Comparison of ENCODE assay signal across 8 cellular contexts in the genomic region with DNA sequence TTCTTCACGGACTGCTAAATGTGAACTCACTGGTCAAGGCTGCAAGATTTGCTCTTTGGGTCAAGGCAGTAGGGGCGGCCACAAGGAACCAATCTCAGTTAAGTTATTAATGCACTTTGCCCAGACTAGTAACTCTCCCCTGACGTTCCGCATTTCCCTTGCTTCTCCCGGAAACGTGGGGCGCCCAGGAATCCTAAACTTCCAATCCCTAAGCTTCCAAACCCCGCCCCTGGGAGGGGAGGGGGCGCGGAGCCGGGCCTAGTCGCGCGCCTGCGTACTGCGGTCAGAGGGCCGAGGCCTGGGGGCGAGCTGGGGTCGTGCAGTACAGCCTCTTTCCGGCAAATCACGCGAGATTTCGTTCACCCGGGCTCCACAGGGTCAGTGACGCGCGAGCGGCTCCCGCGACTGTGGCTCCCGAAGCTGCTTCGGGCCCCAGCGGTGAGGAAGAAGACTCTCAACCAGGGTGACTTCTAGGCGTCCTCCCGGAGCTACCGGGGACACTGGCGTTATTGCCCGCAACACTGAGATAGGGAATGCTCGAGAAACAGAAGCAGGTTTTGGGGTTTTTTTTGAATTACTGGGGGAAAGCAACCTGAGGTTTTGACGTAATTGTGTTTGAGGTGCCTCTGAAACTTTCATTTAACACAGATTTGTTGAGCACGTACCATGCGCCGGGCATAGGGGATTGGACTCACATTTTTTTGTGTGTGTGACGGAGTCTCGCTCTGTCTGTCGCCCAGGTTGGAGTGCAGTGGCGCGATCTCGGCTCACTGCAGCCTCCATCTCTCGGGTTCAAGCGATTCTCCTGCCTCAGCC. TPM values are rescaled to one million over a fixed set of nuclear protein-coding genes. Genes with fewer than 3 reads are reported as not detected.
DNase-seq lines count a peak whose midpoint lies in the region; ATAC-seq and TF ChIP-seq lines count a peak whose summit lies in the region.

Gene PTGR2 (plus strand): TSS at position 265 of the 816 bp plus-strand sequence. CDS start 7,032 bp downstream, outside the sequence.

- peak within 1 kb of the TSS; percentile 28 to 59 for H3K4me3 ChIP-seq in DND-41 (ENCODE audit: low read depth in 1 of 2, low read length in 2 of 2)

- H3K4me1 Mint-ChIP-seq in natural killer cell, result peaks cover 20 to 21% of the 10 kb centered on the region in 2 donors

- H4K20me1 ChIP-seq in DND-41 (ENCODE audit: insufficient read depth, low read length), result no peaks in the 10 kb centered on the region

- DNase-seq in DND-41 (peak; percentile 96), GOT3 (lab: John Stamatoyannopoulos, UW) (peak; percentile 40), LoVo (ENCODE audit: low spot score) (peak; percentile 99), RWPE1 (ENCODE audit: low spot score) (peak; percentile 99), fibroblast of peridontal ligament (ENCODE audit: extremely low read depth) (peak; percentile 97), natural killer cell (peak; percentile 86)
- peak; percentile 79 for DNase-seq in activated T-helper 9 cell treated with anti-CD3 and anti-CD28 coated beads, Interleukin-2, amount 50 U/mL, for 16 hours (ENCODE audit: low read depth)
- peak; percentile 77 to 92 (median 88) for DNase-seq in stimulated activated naive CD4-positive, alpha-beta T cell (lab: John Stamatoyannopoulos, UW)

- peaks cover 0 to 2% of the 10 kb centered on the region in 2 donors for H3K27me3 Mint-ChIP-seq in natural killer cell (ENCODE audit: low read depth in 2 of 2)

- no peaks in the 10 kb centered on the region for H3K27me3 ChIP-seq in DND-41 (ENCODE audit: insufficient read depth, low read length, poor library complexity)

- TF ChIP-seq CTCF in DND-41 (IDR thresholded peaks at IDR 0.05; ENCODE audit: borderline replicate concordance, extremely low read depth, low read length, poor library complexity, severe bottlenecking) (peak; percentile 29), RWPE1 (conservative IDR thresholded peaks at IDR 0.05; ENCODE audit: low read depth) (no peak), natural killer cell (IDR thresholded peaks at IDR 0.05) (no peak)

- peaks cover 9% of the 10 kb centered on the region for H3K79me2 ChIP-seq in DND-41 (ENCODE audit: insufficient read depth, low read length)

- peak within 1 kb of the TSS; percentile 97 for H3K4me3 Mint-ChIP-seq in natural killer cell

- H3K4me2 ChIP-seq in DND-41 (ENCODE audit: insufficient read depth, low read length), result peak within 1 kb of the TSS; percentile 72

- peak within 1 kb of the TSS; percentile 65 for H3K9ac ChIP-seq in DND-41 (ENCODE audit: low read depth, low read length)

- no peaks in the 10 kb centered on the region for H3K9me3 Mint-ChIP-seq in natural killer cell

- H3K27ac ChIP-seq in DND-41 (ENCODE audit: low read length) (peak within 1 kb of the TSS; percentile 72), RWPE1 (peak within 1 kb of the TSS; percentile 92)

- no peaks in the 10 kb centered on the region for H3K36me3 Mint-ChIP-seq in natural killer cell

- peak within 1 kb of the TSS; percentile 97 to 99 for H3K27ac Mint-ChIP-seq in natural killer cell

- peak within 1 kb of the TSS; percentile 86 for H2AFZ ChIP-seq in DND-41 (ENCODE audit: low read depth, low read length)

- intact Hi-C loops in natural killer cell (cut with micrococcal nuclease), result loop anchor here (1.0 kb wide), 1 partner anchor 35 kb away; the partner anchor contains the start of gene ZNF410

- H3K36me3 ChIP-seq in DND-41 (ENCODE audit: insufficient read depth, low read length), result no peaks in the 10 kb centered on the region

- CTCF ChIA-PET in RWPE1 (lab: Yijun Ruan, JAX), result interaction anchor here (0.5 to 1.5 kb wide), 4 partner anchors 48 to 106 kb away, joined by 3 read pairs; no protein-coding TSS in a partner anchor

- no peaks in the 10 kb centered on the region for H3K9me3 ChIP-seq in DND-41 (ENCODE audit: insufficient read depth, low read length, severe bottlenecking)

- ATAC-seq in DND-41 (ENCODE audit: insufficient read depth, low read depth) (peak; percentile 96), natural killer cell (peak; percentile 93 to 97 (median 95))

- POLR2A ChIA-PET in RWPE1 (lab: Yijun Ruan, JAX; ENCODE audit: low non-redundant PET), result interaction anchor here (0.6 to 1.5 kb wide), 2 partner anchors 48 to 93 kb away, joined by 3 to 6 read pairs; no protein-coding TSS in a partner anchor

- peaks cover 21% of the 10 kb centered on the region for H3K4me1 ChIP-seq in DND-41 (ENCODE audit: insufficient read depth, low read length)

RNA-seq across cellular contexts. Expression of gene PTGR2, which starts in this region (rescaled TPM):
- total RNA-seq in natural killer cell, result 1 to 10 TPM in 2 of 3 donors, under 1 TPM in 1; 0.48 to 1.5 (median 1.5) TPM

Comparison
In these comparisons a context has a peak if more than half of its experiments do, and no peak if none do; other contexts are left out.
1. Peak in every context shown above with its lines: DNase-seq, ATAC-seq, H3K4me3 ChIP-seq and H3K27ac ChIP-seq.
2. DNase-seq: peak in every context shown above with its lines; median percentile 99 in LoVo; 99 in RWPE1; 97 in fibroblast of peridontal ligament; 96 in DND-41; 88 in stimulated activated naive CD4-positive, alpha-beta T cell; 86 in natural killer cell; 79 in activated T-helper 9 cell treated with anti-CD3 and anti-CD28 coated beads, Interleukin-2, amount 50 U/mL, for 16 hours; 40 in GOT3.